In the genomic region with DNA sequence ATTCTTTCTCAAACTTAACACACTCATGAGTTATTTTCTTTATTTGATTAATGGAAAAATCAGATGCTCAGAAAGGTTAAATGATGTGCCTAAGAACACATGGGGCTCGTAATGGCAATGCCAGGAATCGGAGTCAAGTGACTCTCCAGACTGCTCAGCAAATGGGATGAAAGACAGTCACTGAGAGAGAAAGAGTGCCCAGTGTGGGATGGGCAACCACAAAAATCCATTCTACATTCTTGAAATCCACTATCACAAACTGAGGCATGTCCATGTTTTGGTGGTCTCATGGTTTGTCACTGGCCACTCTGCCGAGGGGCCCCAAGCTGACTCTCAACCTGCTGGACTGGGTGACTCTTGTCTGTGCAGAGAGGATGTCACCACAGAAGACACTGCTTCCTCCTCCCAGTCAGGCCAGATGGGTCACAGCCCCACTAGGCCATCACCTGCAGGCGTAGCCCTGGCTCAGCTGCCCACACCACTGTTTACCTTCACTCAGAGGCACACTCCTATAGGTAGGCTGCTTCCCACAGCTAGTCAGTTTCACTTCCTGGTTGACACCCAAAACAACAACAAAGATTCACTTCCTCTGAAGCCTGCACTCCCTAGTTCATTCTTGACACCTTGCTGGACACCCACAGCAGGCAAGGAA, we compare ENCODE assay signal across 8 cellular contexts. TPM values are rescaled to one million over a fixed set of nuclear protein-coding genes. Genes with fewer than 3 reads are reported as not detected.
DNase-seq lines count a peak whose midpoint lies in the region; ATAC-seq and TF ChIP-seq lines count a peak whose summit lies in the region.

No MANE protein-coding gene starts in this region.

- H3K4me3 ChIP-seq in WERI-Rb-1 (ENCODE audit: low read depth, low read length) = no peak overlapping the region

- peaks cover 13% of the 10 kb centered on the region for H3K36me3 Mint-ChIP-seq in activated CD4-positive, alpha-beta memory T cell treated with anti-CD3 and anti-CD28 coated beads for 36 hours
- no peaks in the 10 kb centered on the region for H3K36me3 Mint-ChIP-seq in natural killer cell treated with Interleukin-12 subunit alpha and Interleukin-12 subunit beta and Interleukin-15 and Interleukin-18, amount 100 ng/mL, for 72 hours

- CTCF ChIA-PET in activated CD4-positive, alpha-beta memory T cell treated with anti-CD3 and anti-CD28 coated beads for 36 hours (lab: Charles Lee) = interaction anchor here (0.9 kb wide), 2 partner anchors 190 kb away, joined by 3 to 5 read pairs; no protein-coding TSS in a partner anchor

- ATAC-seq in GM18520 (IDR thresholded peaks at IDR 0.05; ENCODE audit: unreplicated experiment) (peak; percentile 53), HG03108 (IDR thresholded peaks at IDR 0.05; ENCODE audit: unreplicated experiment) (peak; percentile 70), GM19023 (IDR thresholded peaks at IDR 0.05; ENCODE audit: unreplicated experiment) (no peak)
- peak in 1 of 2 donors; percentile 45 for ATAC-seq in natural killer cell treated with Interleukin-12 subunit alpha and Interleukin-12 subunit beta and Interleukin-15 and Interleukin-18, amount 100 ng/mL, for 72 hours

- H3K27ac Mint-ChIP-seq in activated CD4-positive, alpha-beta memory T cell treated with anti-CD3 and anti-CD28 coated beads for 36 hours = peak overlapping the region; percentile 92
- peak overlapping the region; percentile 14 to 50 for H3K27ac Mint-ChIP-seq in natural killer cell treated with Interleukin-12 subunit alpha and Interleukin-12 subunit beta and Interleukin-15 and Interleukin-18, amount 100 ng/mL, for 72 hours

- peaks cover 3% of the 10 kb centered on the region for H3K36me3 ChIP-seq in WERI-Rb-1

- no peak overlapping the region for H3K4me3 Mint-ChIP-seq in activated CD4-positive, alpha-beta memory T cell treated with anti-CD3 and anti-CD28 coated beads for 36 hours
- no peak overlapping the region for H3K4me3 Mint-ChIP-seq in natural killer cell treated with Interleukin-12 subunit alpha and Interleukin-12 subunit beta and Interleukin-15 and Interleukin-18, amount 100 ng/mL, for 72 hours

- H3K9me3 ChIP-seq in WERI-Rb-1 (ENCODE audit: severe bottlenecking) = no peaks in the 10 kb centered on the region

- intact Hi-C loops in activated CD4-positive, alpha-beta memory T cell treated with anti-CD3 and anti-CD28 coated beads for 36 hours (cut with micrococcal nuclease) = loop anchor here (2.0 kb wide), 1 partner anchor 21 kb away; the partner anchor contains the start of gene MAP1LC3A

- no peak overlapping the region for H3K27ac ChIP-seq in WERI-Rb-1

- no peaks in the 10 kb centered on the region for H3K27me3 ChIP-seq in WERI-Rb-1 (ENCODE audit: insufficient read depth, low read depth, severe bottlenecking)

- POLR2A ChIA-PET in activated CD4-positive, alpha-beta memory T cell treated with anti-CD3 and anti-CD28 coated beads for 36 hours (lab: Charles Lee) = no interaction called here

- H3K27me3 Mint-ChIP-seq in activated CD4-positive, alpha-beta memory T cell treated with anti-CD3 and anti-CD28 coated beads for 36 hours = no peaks in the 10 kb centered on the region
- no peaks in the 10 kb centered on the region for H3K27me3 Mint-ChIP-seq in natural killer cell treated with Interleukin-12 subunit alpha and Interleukin-12 subunit beta and Interleukin-15 and Interleukin-18, amount 100 ng/mL, for 72 hours

- DNase-seq in activated CD4-positive, alpha-beta memory T cell treated with anti-CD3 and anti-CD28 coated beads for 36 hours = peak; percentile 49
- DNase-seq in natural killer cell treated with Interleukin-12 subunit alpha and Interleukin-12 subunit beta and Interleukin-15 and Interleukin-18, amount 100 ng/mL, for 72 hours (ENCODE audit: low spot score) = no peak
- DNase-seq in NCI-H146 (lab: John Stamatoyannopoulos, UW) (no peak), WERI-Rb-1 (no peak), T-helper 9 cell (no peak)

- TF ChIP-seq CTCF in WERI-Rb-1 (IDR thresholded peaks at IDR 0.05; ENCODE audit: low read depth, low read length) = no peak

- no peaks in the 10 kb centered on the region for H3K9me3 Mint-ChIP-seq in activated CD4-positive, alpha-beta memory T cell treated with anti-CD3 and anti-CD28 coated beads for 36 hours
- no peaks in the 10 kb centered on the region for H3K9me3 Mint-ChIP-seq in natural killer cell treated with Interleukin-12 subunit alpha and Interleukin-12 subunit beta and Interleukin-15 and Interleukin-18, amount 100 ng/mL, for 72 hours

- H3K4me1 Mint-ChIP-seq in activated CD4-positive, alpha-beta memory T cell treated with anti-CD3 and anti-CD28 coated beads for 36 hours (ENCODE audit: low read depth) = peaks cover 31% of the 10 kb centered on the region
- H3K4me1 Mint-ChIP-seq in natural killer cell treated with Interleukin-12 subunit alpha and Interleukin-12 subunit beta and Interleukin-15 and Interleukin-18, amount 100 ng/mL, for 72 hours (ENCODE audit: low read depth in 2 of 2) = peaks cover 11 to 15% of the 10 kb centered on the region in 2 donors

RNA-seq across cellular contexts. Expression of gene MAP1LC3A, which starts 21.5 kb away (rescaled TPM):
- total RNA-seq in activated CD4-positive, alpha-beta memory T cell treated with anti-CD3 and anti-CD28 coated beads for 36 hours = 1 to 10 TPM; 4.6 to 5.6 TPM
- 1 to 10 TPM; 5.3 to 6.4 TPM for total RNA-seq in natural killer cell treated with Interleukin-12 subunit alpha and Interleukin-12 subunit beta and Interleukin-15 and Interleukin-18, amount 100 ng/mL, for 72 hours
